In genomic region chr1:149846600-149847466, GRCh38 we compare ENCODE assay signal across 11 cellular contexts. TPM values are rescaled to one million over a fixed set of nuclear protein-coding genes. Genes with fewer than 3 reads are reported as not detected.
DNase-seq lines count a peak whose midpoint lies in the region; ATAC-seq and TF ChIP-seq lines count a peak whose summit lies in the region.
"Had no signal": no experiment of that assay in that cellular context is flagged by ENCODE, and none has a peak within 500 bp of the region (broad histone marks: within the 10 kb centered on the region; RNA-seq: fewer than 3 reads in every experiment).

No MANE protein-coding gene starts in this region.

- CTCF ChIA-PET in MCF 10A (lab: Yijun Ruan, JAX): no interaction called here

- POLR2A ChIA-PET in MCF 10A (lab: Yijun Ruan, JAX): interaction anchor here (1.0 to 7.9 kb wide), 2 partner anchors 39 to 117 kb away, joined by 3 to 632 read pairs; a partner anchor contains a TSS

- peaks cover 10% of the 10 kb centered on the region for H3K36me3 Mint-ChIP-seq in MCF 10A (ENCODE audit: insufficient read depth, unreplicated experiment)
- H3K36me3 Mint-ChIP-seq in central memory CD8-positive, alpha-beta T cell (ENCODE audit: insufficient read depth): peaks cover 8% of the 10 kb centered on the region

- peak overlapping the region; percentile 70 for H3K27ac Mint-ChIP-seq in MCF 10A (ENCODE audit: low read depth, unreplicated experiment)
- H3K27ac Mint-ChIP-seq in central memory CD8-positive, alpha-beta T cell (ENCODE audit: low read depth): no peak overlapping the region

- no peaks in the 10 kb centered on the region for H3K9me3 Mint-ChIP-seq in MCF 10A (ENCODE audit: unreplicated experiment)
- no peaks in the 10 kb centered on the region for H3K9me3 Mint-ChIP-seq in central memory CD8-positive, alpha-beta T cell

- H3K36me3 ChIP-seq in breast epithelium (no peaks in the 10 kb centered on the region), OCI-LY3 (replicated peaks; ENCODE audit: low read depth, low read length) (peaks cover 40% of the 10 kb centered on the region), thymus (ENCODE audit: control insufficient read depth, insufficient read depth) (no peaks in the 10 kb centered on the region)
- H3K36me3 ChIP-seq: transverse colon had no signal

- H3K9me3 ChIP-seq in breast epithelium (no peaks in the 10 kb centered on the region), OCI-LY3 (ENCODE audit: insufficient read depth, low read length) (no peaks in the 10 kb centered on the region), thymus (ENCODE audit: control insufficient read depth) (no peaks in the 10 kb centered on the region)
- H3K9me3 ChIP-seq: transverse colon had no signal

- no peak for TF ChIP-seq POLR2A in breast epithelium (IDR thresholded peaks at IDR 0.05)

- no peak for TF ChIP-seq CTCF in MCF 10A (IDR thresholded peaks at IDR 0.05; ENCODE audit: unreplicated experiment)
- no peak for TF ChIP-seq CTCF in breast epithelium (IDR thresholded peaks at IDR 0.05)
- no peak for TF ChIP-seq CTCF in OCI-LY3 (IDR thresholded peaks at IDR 0.05; ENCODE audit: low read depth, low read length)

- no TSS peak for BruUV-seq in MCF 10A (replicated peaks; lab: Mats Ljungman, UMichigan)

- 84% methylated on average over 3 of the region's 3 CpGs for WGBS in thymus

- H3K4me2 ChIP-seq in OCI-LY3 (ENCODE audit: low read length): peak overlapping the region; percentile 22; the same call in 1 of the 2 replicates

- H3K4me1 ChIP-seq in breast epithelium (peaks cover 9 to 11% of the 10 kb centered on the region in 2 donors), OCI-LY3 (ENCODE audit: low read length) (peaks cover 46% of the 10 kb centered on the region), thymus (ENCODE audit: control insufficient read depth, insufficient read depth, low read length) (peaks cover 20% of the 10 kb centered on the region)

- H3K27ac ChIP-seq in breast epithelium (peak overlapping the region in 1 of 2 donors; percentile 17), OCI-LY3 (ENCODE audit: low read length) (peak overlapping the region; percentile 12), thymus (ENCODE audit: low read depth) (no peak overlapping the region)
- H3K27ac ChIP-seq: transverse colon had no signal

- H3K4me3 ChIP-seq in breast epithelium: no peak overlapping the region
- H3K4me3 ChIP-seq in OCI-LY3 (ENCODE audit: low read length): 0 out of 2 replicates have a peak overlapping the region, but pooled peaks have one; percentile 3
- peak overlapping the region; percentile 2 for H3K4me3 ChIP-seq in thymus (ENCODE audit: low read length)
- H3K4me3 ChIP-seq: transverse colon had no signal

- H3K27me3 ChIP-seq in breast epithelium (no peaks in the 10 kb centered on the region), OCI-LY3 (ENCODE audit: low read depth, low read length) (no peaks in the 10 kb centered on the region), thymus (ENCODE audit: control insufficient read depth, insufficient read depth) (no peaks in the 10 kb centered on the region)
- H3K27me3 ChIP-seq: transverse colon had no signal

- DNase-seq in MCF 10A (ENCODE audit: unreplicated experiment) (peak; percentile 0), breast epithelium (ENCODE audit: low spot score in 2 of 2) (no peak), NCI-H774 (lab: John Stamatoyannopoulos, UW) (no peak), Kasumi-1 (lab: John Stamatoyannopoulos, UW) (no peak)
- DNase-seq in central memory CD8-positive, alpha-beta T cell (ENCODE audit: low spot score in 2 of 2): no peak
- DNase-seq: AML-193, SHP77, transverse colon had no signal

- peaks cover 70% of the 10 kb centered on the region for H3K79me2 ChIP-seq in OCI-LY3 (ENCODE audit: low read length)

- H2AFZ ChIP-seq in OCI-LY3 (ENCODE audit: low read depth, low read length): no peak overlapping the region

- H3K4me1 Mint-ChIP-seq in MCF 10A (ENCODE audit: insufficient read depth, unreplicated experiment): peaks cover 62% of the 10 kb centered on the region
- H3K4me1 Mint-ChIP-seq in central memory CD8-positive, alpha-beta T cell: peaks cover 56% of the 10 kb centered on the region

- no peak overlapping the region for H3K9ac ChIP-seq in OCI-LY3 (ENCODE audit: low read length)

- ATAC-seq in central memory CD8-positive, alpha-beta T cell (replicated peaks; ENCODE audit: extremely low read depth, poor library complexity, severe bottlenecking): no peak
- no peak for ATAC-seq in HG02571 (IDR thresholded peaks at IDR 0.05; ENCODE audit: unreplicated experiment)

- peak overlapping the region; percentile 17 for H3K4me3 Mint-ChIP-seq in MCF 10A (ENCODE audit: unreplicated experiment)
- peak overlapping the region; percentile 0 for H3K4me3 Mint-ChIP-seq in central memory CD8-positive, alpha-beta T cell

- peaks cover 45% of the 10 kb centered on the region for H4K20me1 ChIP-seq in OCI-LY3 (ENCODE audit: insufficient read depth, low read length)

- intact Hi-C loops in MCF 10A (cut with micrococcal nuclease) (no loop called here), breast epithelium (cut with DNase I; ENCODE audit: low total_unique reads) (no loop called here)

- H3K27me3 Mint-ChIP-seq in MCF 10A (ENCODE audit: insufficient read depth, unreplicated experiment): no peaks in the 10 kb centered on the region
- H3K27me3 Mint-ChIP-seq in central memory CD8-positive, alpha-beta T cell: no peaks in the 10 kb centered on the region

RNA-seq across cellular contexts. Expression of gene BOLA1, which starts 52.5 kb away (rescaled TPM):
- total RNA-seq in MCF 10A (2022) (17.4 and 22.4 TPM in 2 replicates), breast epithelium (10 to 100 TPM; 29.5 to 34.0 (median 33.4) TPM)
- polyA plus RNA-seq in thymus: 44.7 TPM

Comparison
In these comparisons a context has a peak if more than half of its experiments do, and no peak if none do; other contexts are left out.
1. H3K4me3 ChIP-seq: peak in OCI-LY3 (single experiment) and thymus (single experiment); none in breast epithelium (0 of 3).